Comparison of ENCODE assay signal across 27 cellular contexts in the genomic region with DNA sequence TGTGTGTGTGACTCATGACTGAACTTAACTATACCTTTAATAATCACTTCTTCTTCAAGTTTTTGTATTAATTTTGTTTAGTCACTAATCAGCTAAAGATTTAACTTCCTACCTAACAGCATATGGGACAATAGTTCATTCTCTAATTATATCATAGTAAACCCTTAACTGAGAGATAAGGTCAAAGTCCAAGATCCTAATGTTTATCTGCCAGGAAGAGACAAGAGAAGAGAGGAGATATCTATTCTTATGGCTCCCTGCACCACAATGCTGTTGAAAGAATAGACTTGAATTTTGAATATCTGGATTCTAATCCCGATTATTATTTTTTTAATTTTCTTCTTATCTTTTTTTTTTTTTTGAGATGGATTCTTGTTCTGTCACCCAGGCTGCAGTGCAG. TPM values are rescaled to one million over a fixed set of nuclear protein-coding genes. Genes with fewer than 3 reads are reported as not detected.
"Had no signal": no experiment of that assay in that cellular context is flagged by ENCODE, and none has a peak within 500 bp of the region (broad histone marks: within the 10 kb centered on the region; RNA-seq: fewer than 3 reads in every experiment).

No MANE protein-coding gene starts in this region.

- H3K4me1 Mint-ChIP-seq: activated CD4-positive, alpha-beta memory T cell treated with anti-CD3 and anti-CD28 coated beads, Interleukin-2, amount 10 ng/mL, durations not matched to agents 7 days and 5 days; activated CD4-positive, alpha-beta T cell treated with anti-CD3 and anti-CD28 coated beads for 36 hours; activated T-helper 17 cell treated with anti-CD3 and anti-CD28 coated beads, Interleukin-2, amount 50 U/mL, for 72 hours; central memory CD8-positive, alpha-beta T cell had no signal

- H3K9me3 Mint-ChIP-seq: activated CD4-positive, alpha-beta memory T cell treated with anti-CD3 and anti-CD28 coated beads, Interleukin-2, amount 10 ng/mL, durations not matched to agents 7 days and 5 days; activated naive CD4-positive, alpha-beta T cell treated with anti-CD3 and anti-CD28 coated beads for 36 hours; activated T-helper 17 cell treated with anti-CD3 and anti-CD28 coated beads, Interleukin-2, amount 50 U/mL, for 72 hours; T-helper 1 cell treated with Interleukin-12 subunit alpha and Interleukin-12 subunit beta and Interleukin-4 antibody, amounts not matched to agents 30 μg/mL and 1 μg/mL, for 36 hours had no signal

- FAIRE-seq: astrocyte, RCC 7860 had no signal

- H3K27ac Mint-ChIP-seq: activated CD4-positive, alpha-beta memory T cell treated with anti-CD3 and anti-CD28 coated beads, Interleukin-2, amount 10 ng/mL, durations not matched to agents 7 days and 5 days; activated CD4-positive, alpha-beta T cell treated with anti-CD3 and anti-CD28 coated beads for 36 hours; activated naive CD4-positive, alpha-beta T cell treated with anti-CD3 and anti-CD28 coated beads for 36 hours; activated naive CD8-positive, alpha-beta T cell; activated T-helper 17 cell treated with anti-CD3 and anti-CD28 coated beads, Interleukin-2, amount 50 U/mL, for 72 hours; T-helper 1 cell treated with Interleukin-12 subunit alpha and Interleukin-12 subunit beta and Interleukin-4 antibody, amounts not matched to agents 30 μg/mL and 1 μg/mL, for 36 hours had no signal

- ATAC-seq: activated CD4-positive, alpha-beta T cell treated with anti-CD3 and anti-CD28 coated beads for 36 hours; activated T-helper 17 cell treated with anti-CD3 and anti-CD28 coated beads, Interleukin-2, amount 50 U/mL, for 72 hours had no signal

- H3K27ac ChIP-seq: VCaP had no signal

- H3K27me3 Mint-ChIP-seq: activated CD4-positive, alpha-beta memory T cell treated with anti-CD3 and anti-CD28 coated beads, Interleukin-2, amount 10 ng/mL, durations not matched to agents 7 days and 5 days had no signal

- DNase-seq: activated CD4-positive, alpha-beta memory T cell treated with anti-CD3 and anti-CD28 coated beads, Interleukin-2, amount 10 ng/mL, durations not matched to agents 7 days and 5 days; activated CD4-positive, alpha-beta T cell treated with anti-CD3 and anti-CD28 coated beads for 36 hours; activated CD4-positive, alpha-beta T cell treated with anti-CD3 and anti-CD28 coated beads, Interleukin-2, amount 50 U/mL, for 1 hour; activated CD4-positive, CD25-positive, alpha-beta regulatory T cell; activated gamma-delta T cell; activated naive CD4-positive, alpha-beta T cell treated with anti-CD3 and anti-CD28 coated beads for 36 hours; activated T-cell treated with anti-CD3 and anti-CD28 coated beads for 4 hours; activated T-cell treated with anti-CD3 and anti-CD28 coated beads, Interleukin-2, amount 50 U/mL, for 48 hours; amygdala; Kasumi-1; NCI-H1105 treated with DMSO at 0.1 percent for 48 hours; NCI-H1436 treated with DMSO at 0.1 percent for 48 hours; NCI-H187; NCI-H2081; NCI-H446 treated with DMSO at 0.1 percent for 48 hours; NCI-H69; NK-92 treated with Interleukin-12 subunit alpha and Interleukin-12 subunit beta, amount 100 ng/mL, for 24 hours; SHP77 treated with DMSO at 0.1 percent for 48 hours had no signal

- H3K4me3 Mint-ChIP-seq: activated CD4-positive, alpha-beta memory T cell treated with anti-CD3 and anti-CD28 coated beads, Interleukin-2, amount 10 ng/mL, durations not matched to agents 7 days and 5 days; activated CD4-positive, alpha-beta T cell treated with anti-CD3 and anti-CD28 coated beads for 36 hours; activated naive CD4-positive, alpha-beta T cell treated with anti-CD3 and anti-CD28 coated beads for 36 hours; activated naive CD8-positive, alpha-beta T cell; activated T-helper 17 cell treated with anti-CD3 and anti-CD28 coated beads, Interleukin-2, amount 50 U/mL, for 72 hours; brain; central memory CD8-positive, alpha-beta T cell; T-helper 1 cell treated with Interleukin-12 subunit alpha and Interleukin-12 subunit beta and Interleukin-4 antibody, amounts not matched to agents 30 μg/mL and 1 μg/mL, for 36 hours had no signal

- H3K36me3 Mint-ChIP-seq: activated naive CD8-positive, alpha-beta T cell had no signal

RNA-seq across cellular contexts. Expression of a gene that starts 28.1 kb away (rescaled TPM):
- total RNA-seq: activated CD4-positive, alpha-beta memory T cell treated with anti-CD3 and anti-CD28 coated beads, Interleukin-2, amount 10 ng/mL, durations not matched to agents 7 days and 5 days; activated CD4-positive, alpha-beta T cell treated with anti-CD3 and anti-CD28 coated beads for 36 hours; activated CD8-positive, alpha-beta memory T cell treated with anti-CD3 and anti-CD28 coated beads for 36 hours; activated naive CD4-positive, alpha-beta T cell treated with anti-CD3 and anti-CD28 coated beads for 36 hours had no signal
